Comparison of ENCODE assay signal across 25 cellular contexts in genomic region chr16:71520550-71520949, GRCh38. TPM values are rescaled to one million over a fixed set of nuclear protein-coding genes. Genes with fewer than 3 reads are reported as not detected.
"Had no signal": no experiment of that assay in that cellular context is flagged by ENCODE, and none has a peak within 500 bp of the region (broad histone marks: within the 10 kb centered on the region; RNA-seq: fewer than 3 reads in every experiment).

No MANE protein-coding gene starts in this region.

- H3K27ac ChIP-seq: body of pancreas, esophagus squamous epithelium, gastroesophageal sphincter, heart left ventricle, right lobe of liver, skin epidermis, stomach, suprapubic skin, tibial nerve had no signal

- H3K9me3 Mint-ChIP-seq: activated naive CD4-positive, alpha-beta T cell treated with anti-CD3 and anti-CD28 coated beads, Interleukin-2, amount 50 U/mL, for 24 hours; naive thymus-derived CD4-positive, alpha-beta T cell; neural crest cell; stimulated activated memory B cell treated with anti-CD40 and anti-IgM and Interleukin-4, amounts not matched to agents 10 μg/mL and 1 μg/mL and 100 μg/mL, for 72 hours; T-helper 2 cell treated with Interferon-gamma antibody and Interleukin-4, amounts not matched to agents 5 μg/mL and 100 μg/mL, for 36 hours had no signal

- DNase-seq: activated CD4-positive, alpha-beta T cell treated with anti-CD3 and anti-CD28 coated beads for 1 hour; activated CD4-positive, alpha-beta T cell treated with anti-CD3 and anti-CD28 coated beads, Interleukin-2, amount 50 U/mL, for 1 hour; activated CD8-positive, alpha-beta T cell treated with anti-CD3 and anti-CD28 coated beads, Interleukin-2, amount 10 ng/mL, durations not matched to agents 7 days and 5 days; activated gamma-delta T cell treated with Interleukin-2 at 50 U/mL for 16 hours; anterior cingulate cortex; body of pancreas; caudate nucleus; dermis blood vessel endothelial cell; effector memory CD4-positive, alpha-beta T cell; esophagus squamous epithelium; heart left ventricle; naive thymus-derived CD4-positive, alpha-beta T cell; occipital lobe; right lobe of liver; stimulated activated CD4-positive, alpha-beta T cell treated with anti-CD3 and anti-CD28 coated beads, Interleukin-1b, Interleukin-23, amount 100 ng/mL, for 48 hours; stomach had no signal

- H3K4me1 Mint-ChIP-seq: activated naive CD4-positive, alpha-beta T cell treated with anti-CD3 and anti-CD28 coated beads, Interleukin-2, amount 50 U/mL, for 24 hours; neural crest cell; stimulated activated memory B cell treated with anti-CD40 and anti-IgM and Interleukin-4, amounts not matched to agents 10 μg/mL and 1 μg/mL and 100 μg/mL, for 72 hours had no signal

- ATAC-seq: activated CD8-positive, alpha-beta T cell treated with anti-CD3 and anti-CD28 coated beads, Interleukin-2, amount 10 ng/mL, durations not matched to agents 7 days and 5 days; body of pancreas; gastroesophageal sphincter; heart left ventricle; left lobe of liver; naive thymus-derived CD4-positive, alpha-beta T cell; right lobe of liver; stimulated activated memory B cell treated with anti-CD40 and anti-IgM and Interleukin-4, amounts not matched to agents 10 μg/mL and 1 μg/mL and 100 μg/mL, for 72 hours had no signal

- H3K27ac Mint-ChIP-seq: activated CD8-positive, alpha-beta T cell treated with anti-CD3 and anti-CD28 coated beads, Interleukin-2, amount 10 ng/mL, durations not matched to agents 7 days and 5 days; activated naive CD4-positive, alpha-beta T cell treated with anti-CD3 and anti-CD28 coated beads, Interleukin-2, amount 50 U/mL, for 24 hours; naive thymus-derived CD4-positive, alpha-beta T cell; stimulated activated memory B cell treated with anti-CD40 and anti-IgM and Interleukin-4, amounts not matched to agents 10 μg/mL and 1 μg/mL and 100 μg/mL, for 72 hours; T-helper 2 cell treated with Interferon-gamma antibody and Interleukin-4, amounts not matched to agents 5 μg/mL and 100 μg/mL, for 36 hours had no signal

- H3K27me3 Mint-ChIP-seq: activated naive CD4-positive, alpha-beta T cell treated with anti-CD3 and anti-CD28 coated beads, Interleukin-2, amount 50 U/mL, for 24 hours had no signal

- H3K36me3 Mint-ChIP-seq: activated naive CD4-positive, alpha-beta T cell treated with anti-CD3 and anti-CD28 coated beads, Interleukin-2, amount 50 U/mL, for 24 hours; naive thymus-derived CD4-positive, alpha-beta T cell; stimulated activated memory B cell treated with anti-CD40 and anti-IgM and Interleukin-4, amounts not matched to agents 10 μg/mL and 1 μg/mL and 100 μg/mL, for 72 hours had no signal

- H3K4me3 Mint-ChIP-seq: activated CD8-positive, alpha-beta T cell treated with anti-CD3 and anti-CD28 coated beads, Interleukin-2, amount 10 ng/mL, durations not matched to agents 7 days and 5 days; activated naive CD4-positive, alpha-beta T cell treated with anti-CD3 and anti-CD28 coated beads, Interleukin-2, amount 50 U/mL, for 24 hours; naive thymus-derived CD4-positive, alpha-beta T cell; neural crest cell; stimulated activated memory B cell treated with anti-CD40 and anti-IgM and Interleukin-4, amounts not matched to agents 10 μg/mL and 1 μg/mL and 100 μg/mL, for 72 hours; T-helper 2 cell treated with Interferon-gamma antibody and Interleukin-4, amounts not matched to agents 5 μg/mL and 100 μg/mL, for 36 hours had no signal

RNA-seq across cellular contexts. Expression of gene CHST4, which starts 5.7 kb away (rescaled TPM):
- total RNA-seq: activated CD8-positive, alpha-beta T cell treated with anti-CD3 and anti-CD28 coated beads, Interleukin-2, amount 10 ng/mL, durations not matched to agents 7 days and 5 days; dermis blood vessel endothelial cell; naive thymus-derived CD4-positive, alpha-beta T cell; neural crest cell; occipital lobe; stomach; suprapubic skin; tibial nerve had no signal

RNA-seq across cellular contexts. Expression of gene TAT, which starts 56.3 kb away (rescaled TPM):
- total RNA-seq: activated CD8-positive, alpha-beta T cell treated with anti-CD3 and anti-CD28 coated beads, Interleukin-2, amount 10 ng/mL, durations not matched to agents 7 days and 5 days; body of pancreas; dermis blood vessel endothelial cell; esophagus squamous epithelium; gastroesophageal sphincter; naive thymus-derived CD4-positive, alpha-beta T cell; neural crest cell; stomach had no signal
